Comparison of ENCODE assay signal across 10 cellular contexts in the genomic region with DNA sequence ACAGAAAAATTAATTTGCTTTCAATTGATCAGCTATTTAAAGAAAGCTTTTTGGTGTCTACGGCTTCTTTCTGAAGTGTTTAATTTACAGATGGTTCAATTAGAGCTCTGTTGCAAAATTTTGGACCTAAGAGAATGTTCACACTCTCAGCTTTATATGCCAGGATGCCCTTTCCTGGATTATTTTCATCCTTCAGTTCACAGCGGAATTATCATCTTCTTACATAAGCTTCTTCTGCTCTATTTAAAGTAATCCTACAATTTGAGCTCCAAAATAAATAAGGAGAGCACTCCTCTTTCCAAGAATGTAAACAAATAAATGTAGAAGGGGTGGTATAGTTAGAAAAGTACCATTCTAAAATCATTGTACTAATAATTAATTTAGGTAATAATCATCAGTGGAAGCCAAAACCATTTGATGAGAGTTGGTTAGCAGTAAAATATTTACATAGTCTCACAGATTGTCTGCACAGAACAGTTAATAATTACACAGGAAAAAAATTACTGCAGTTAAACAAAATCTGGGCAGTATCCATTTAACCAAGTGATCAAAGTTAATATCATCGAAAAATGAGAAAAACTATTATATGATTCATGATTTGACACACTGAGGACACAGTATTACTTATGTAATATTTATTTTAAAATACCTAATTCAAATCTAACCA.
"Had no signal": no experiment of that assay in that cellular context is flagged by ENCODE, and none has a peak within 500 bp of the region (broad histone marks: within the 10 kb centered on the region; RNA-seq: fewer than 3 reads in every experiment).

No MANE protein-coding gene starts in this region.

- H2AFZ ChIP-seq: GM23248 had no signal

- H3K27ac ChIP-seq: GM23248, HL-60 had no signal

- H3K4me1 ChIP-seq: HAP-1 had no signal

- ATAC-seq: HCT116, K562 had no signal

- H3K9ac ChIP-seq: GM23248 had no signal

- H3K36me3 ChIP-seq: HAP-1 had no signal

- H3K4me3 ChIP-seq: GM23248, HAP-1, K562 had no signal

- FAIRE-seq: K562 had no signal

- DNase-seq: GM23248, GOT3, H7, HFFc6, IMR-90, KG1 had no signal

- H3K9me3 ChIP-seq: HAP-1 had no signal
